In genomic region chr11:124214027-124214426, GRCh38 we compare ENCODE assay signal across 39 cellular contexts. TPM values are rescaled to one million over a fixed set of nuclear protein-coding genes. Genes with fewer than 3 reads are reported as not detected.
"Had no signal": no experiment of that assay in that cellular context is flagged by ENCODE, and none has a peak within 500 bp of the region (broad histone marks: within the 10 kb centered on the region; RNA-seq: fewer than 3 reads in every experiment).

No MANE protein-coding gene starts in this region.

- ATAC-seq: activated naive CD4-positive, alpha-beta T cell treated with anti-CD3 and anti-CD28 coated beads, Interleukin-2, amount 50 U/mL, for 72 hours; activated naive CD8-positive, alpha-beta T cell treated with anti-CD3 and anti-CD28 coated beads, Interleukin-2, amount 50 U/mL, for 24 hours; activated T-cell treated with anti-CD3 and anti-CD28 coated beads, Interleukin-2, amount 50 U/mL, for 4 hours; activated T-cell treated with anti-CD3 and anti-CD28 coated beads, Interleukin-2, amount 50 U/mL, for 72 hours; activated T-helper 17 cell treated with anti-CD3 and anti-CD28 coated beads, Interleukin-2, amount 50 U/mL, for 72 hours; body of pancreas had no signal

- H3K4me1 ChIP-seq: adrenal gland, ascending aorta, body of pancreas, breast epithelium had no signal

- H3K36me3 ChIP-seq: adrenal gland, ascending aorta, brain microvascular endothelial cell, breast epithelium, cardiac muscle cell had no signal

- DNase-seq: activated effector memory CD4-positive, alpha-beta T cell treated with anti-CD3 and anti-CD28 coated beads, Interleukin-2, amount 50 U/mL, for 16 hours; activated effector memory CD4-positive, alpha-beta T cell treated with Interleukin-2 at 50 U/mL for 16 hours; activated gamma-delta T cell; activated gamma-delta T cell treated with Interleukin-2 at 50 U/mL for 16 hours; activated naive CD4-positive, alpha-beta T cell; activated naive CD4-positive, alpha-beta T cell treated with anti-CD3 and anti-CD28 coated beads for 36 hours; activated naive CD4-positive, alpha-beta T cell treated with anti-CD3 and anti-CD28 coated beads, Interleukin-2, amount 10 ng/mL, durations not matched to agents 7 days and 5 days; activated naive CD4-positive, alpha-beta T cell treated with anti-CD3 and anti-CD28 coated beads, Interleukin-2, amount 50 U/mL, for 16 hours; activated naive CD4-positive, alpha-beta T cell treated with Interleukin-2 at 50 U/mL for 16 hours; activated naive CD8-positive, alpha-beta T cell treated with anti-CD3 and anti-CD28 coated beads for 36 hours; activated naive CD8-positive, alpha-beta T cell treated with anti-CD3 and anti-CD28 coated beads, Interleukin-2, amount 10 ng/mL, durations not matched to agents 7 days and 5 days; activated naive CD8-positive, alpha-beta T cell treated with anti-CD3 and anti-CD28 coated beads, Interleukin-2, amount 50 U/mL, for 24 hours; activated T-cell treated with anti-CD3 and anti-CD28 coated beads, Interleukin-2, amount 50 U/mL, for 24 hours; activated T-cell treated with anti-CD3 and anti-CD28 coated beads, Interleukin-2, amount 50 U/mL, for 4 hours; activated T-cell treated with anti-CD3 and anti-CD28 coated beads, Interleukin-2, amount 50 U/mL, for 48 hours; activated T-cell treated with anti-CD3 and anti-CD28 coated beads, Interleukin-2, amount 50 U/mL, for 72 hours; adrenal gland; amniotic stem cell; amygdala; anterior cingulate cortex; aorta; body of pancreas; brain microvascular endothelial cell; caudate nucleus; central memory CD4-positive, alpha-beta T cell; cerebellar nuclear complex had no signal

- H3K27me3 ChIP-seq: adrenal gland, ascending aorta, body of pancreas, brain microvascular endothelial cell, breast epithelium, cardiac muscle cell had no signal

- FAIRE-seq: astrocyte, bronchial epithelial cell had no signal

- H3K9me3 ChIP-seq: adrenal gland, ascending aorta, body of pancreas, breast epithelium had no signal

- H3K4me3 ChIP-seq: adrenal gland, ascending aorta, body of pancreas, breast epithelium, cardiac muscle cell had no signal

- H3K27ac ChIP-seq: adrenal gland, ascending aorta, body of pancreas, brain microvascular endothelial cell, breast epithelium, cardiac muscle cell had no signal

RNA-seq across cellular contexts. Expression of gene OR8G1, which starts 26.9 kb away (rescaled TPM):
- total RNA-seq: activated naive CD4-positive, alpha-beta T cell treated with anti-CD3 and anti-CD28 coated beads for 36 hours; activated naive CD4-positive, alpha-beta T cell treated with anti-CD3 and anti-CD28 coated beads, Interleukin-2, amount 50 U/mL, for 72 hours; activated naive CD8-positive, alpha-beta T cell treated with anti-CD3 and anti-CD28 coated beads for 36 hours; activated naive CD8-positive, alpha-beta T cell treated with anti-CD3 and anti-CD28 coated beads, Interleukin-2, amount 10 ng/mL, durations not matched to agents 7 days and 5 days; activated T-cell treated with anti-CD3 and anti-CD28 coated beads, Interleukin-2, amount 50 U/mL, for 4 hours; activated T-cell treated with anti-CD3 and anti-CD28 coated beads, Interleukin-2, amount 50 U/mL, for 72 hours; activated T-helper 1 cell treated with anti-CD3 and anti-CD28 coated beads, Interleukin-12 subunit alpha, Interleukin-12 subunit beta, Interleukin-2, Interleukin-4 antibody, amounts not matched to agents 30 ng/mL and 10 ng/mL and 1 ng/mL, durations not matched to agents 14 hours and 24 hours and 36 hours; activated T-helper 17 cell treated with anti-CD3 and anti-CD28 coated beads, Interleukin-2, amount 50 U/mL, for 72 hours; activated T-helper 2 cell treated with anti-CD3 and anti-CD28 coated beads, Interferon-gamma antibody, Interleukin-2, Interleukin-4, amounts not matched to agents 10 μg/mL and 5 μg/mL and 100 μg/mL, durations not matched to agents 14 hours and 24 hours and 36 hours; adrenal gland; aorta; ascending aorta; astrocyte; body of pancreas; breast epithelium; bronchial epithelial cell; cardiac muscle cell; cardiac septum; cerebellum; chondrocyte had no signal
- polyA plus RNA-seq: adipose tissue, adrenal gland, aorta, cardiac muscle cell had no signal

RNA-seq across cellular contexts. Expression of gene OR10D3, which starts 30.9 kb away (rescaled TPM):
- total RNA-seq: activated naive CD4-positive, alpha-beta T cell treated with anti-CD3 and anti-CD28 coated beads for 36 hours; activated naive CD4-positive, alpha-beta T cell treated with anti-CD3 and anti-CD28 coated beads, Interleukin-2, amount 50 U/mL, for 72 hours; activated naive CD8-positive, alpha-beta T cell treated with anti-CD3 and anti-CD28 coated beads for 36 hours; activated naive CD8-positive, alpha-beta T cell treated with anti-CD3 and anti-CD28 coated beads, Interleukin-2, amount 10 ng/mL, durations not matched to agents 7 days and 5 days; activated T-cell treated with anti-CD3 and anti-CD28 coated beads, Interleukin-2, amount 50 U/mL, for 4 hours; activated T-cell treated with anti-CD3 and anti-CD28 coated beads, Interleukin-2, amount 50 U/mL, for 72 hours; activated T-helper 1 cell treated with anti-CD3 and anti-CD28 coated beads, Interleukin-12 subunit alpha, Interleukin-12 subunit beta, Interleukin-2, Interleukin-4 antibody, amounts not matched to agents 30 ng/mL and 10 ng/mL and 1 ng/mL, durations not matched to agents 14 hours and 24 hours and 36 hours; activated T-helper 17 cell treated with anti-CD3 and anti-CD28 coated beads, Interleukin-2, amount 50 U/mL, for 72 hours; activated T-helper 2 cell treated with anti-CD3 and anti-CD28 coated beads, Interferon-gamma antibody, Interleukin-2, Interleukin-4, amounts not matched to agents 10 μg/mL and 5 μg/mL and 100 μg/mL, durations not matched to agents 14 hours and 24 hours and 36 hours; adrenal gland; aorta; ascending aorta; astrocyte; body of pancreas; breast epithelium; bronchial epithelial cell; cardiac muscle cell; cardiac septum; cerebellum; chondrocyte had no signal
- polyA plus RNA-seq: adipose tissue, adrenal gland, aorta, cardiac muscle cell had no signal

RNA-seq across cellular contexts. Expression of gene OR8G5, which starts 42.1 kb away (rescaled TPM):
- total RNA-seq: activated naive CD4-positive, alpha-beta T cell treated with anti-CD3 and anti-CD28 coated beads for 36 hours; activated naive CD4-positive, alpha-beta T cell treated with anti-CD3 and anti-CD28 coated beads, Interleukin-2, amount 50 U/mL, for 72 hours; activated naive CD8-positive, alpha-beta T cell treated with anti-CD3 and anti-CD28 coated beads for 36 hours; activated naive CD8-positive, alpha-beta T cell treated with anti-CD3 and anti-CD28 coated beads, Interleukin-2, amount 10 ng/mL, durations not matched to agents 7 days and 5 days; activated T-cell treated with anti-CD3 and anti-CD28 coated beads, Interleukin-2, amount 50 U/mL, for 4 hours; activated T-cell treated with anti-CD3 and anti-CD28 coated beads, Interleukin-2, amount 50 U/mL, for 72 hours; activated T-helper 1 cell treated with anti-CD3 and anti-CD28 coated beads, Interleukin-12 subunit alpha, Interleukin-12 subunit beta, Interleukin-2, Interleukin-4 antibody, amounts not matched to agents 30 ng/mL and 10 ng/mL and 1 ng/mL, durations not matched to agents 14 hours and 24 hours and 36 hours; activated T-helper 17 cell treated with anti-CD3 and anti-CD28 coated beads, Interleukin-2, amount 50 U/mL, for 72 hours; activated T-helper 2 cell treated with anti-CD3 and anti-CD28 coated beads, Interferon-gamma antibody, Interleukin-2, Interleukin-4, amounts not matched to agents 10 μg/mL and 5 μg/mL and 100 μg/mL, durations not matched to agents 14 hours and 24 hours and 36 hours; adrenal gland; aorta; ascending aorta; astrocyte; body of pancreas; breast epithelium; bronchial epithelial cell; cardiac muscle cell; cardiac septum; cerebellum had no signal
- polyA plus RNA-seq: adipose tissue, adrenal gland, aorta, cardiac muscle cell had no signal
